Comparison of ENCODE assay signal across 11 cellular contexts in the genomic region with DNA sequence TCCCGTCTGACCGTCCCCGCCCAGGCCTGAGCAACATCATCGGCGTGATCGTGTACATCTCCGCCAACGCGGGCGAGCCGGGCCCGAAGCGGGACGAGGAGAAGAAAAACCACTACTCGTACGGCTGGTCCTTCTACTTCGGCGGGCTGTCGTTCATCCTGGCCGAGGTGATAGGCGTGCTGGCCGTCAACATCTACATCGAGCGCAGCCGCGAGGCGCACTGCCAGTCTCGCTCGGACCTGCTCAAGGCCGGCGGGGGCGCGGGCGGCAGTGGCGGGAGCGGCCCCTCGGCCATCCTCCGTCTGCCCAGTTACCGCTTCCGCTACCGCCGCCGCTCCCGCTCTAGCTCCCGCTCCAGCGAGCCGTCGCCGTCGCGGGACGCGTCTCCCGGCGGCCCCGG. TPM values are rescaled to one million over a fixed set of nuclear protein-coding genes. Genes with fewer than 3 reads are reported as not detected.
DNase-seq lines count a peak whose midpoint lies in the region; ATAC-seq and TF ChIP-seq lines count a peak whose summit lies in the region.
"Had no signal": no experiment of that assay in that cellular context is flagged by ENCODE, and none has a peak within 500 bp of the region (broad histone marks: within the 10 kb centered on the region; RNA-seq: fewer than 3 reads in every experiment).

No MANE protein-coding gene starts in this region.

- ATAC-seq in HG02970 (IDR thresholded peaks at IDR 0.05; ENCODE audit: low FRiP score, unreplicated experiment) = no peak

- DNase-seq in NOMO-1 treated with DMSO at 0.1 percent for 48 hours (lab: John Stamatoyannopoulos, UW; ENCODE audit: unreplicated experiment) = peak; percentile 13
- no peak for DNase-seq in NOMO-1 (lab: John Stamatoyannopoulos, UW; ENCODE audit: unreplicated experiment in 2 of 2)
- peak; percentile 27 for DNase-seq in amniotic epithelial cell (ENCODE audit: low read depth)
- no peak for DNase-seq in spleen
- DNase-seq in SKM-1 treated with dmso at 0.1 percent for 144 hours (lab: John Stamatoyannopoulos, UW; ENCODE audit: unreplicated experiment) = no peak
- no peak for DNase-seq in stimulated activated CD4-positive, alpha-beta T cell treated with anti-CD3 and anti-CD28 coated beads, Interleukin-2, amount 100 ng/mL, for 48 hours
- DNase-seq: cortex of kidney, kidney glomerular epithelial cell, NCI-H2171 treated with DMSO at 0.1 percent for 48 hours had no signal

- no peaks in the 10 kb centered on the region for H3K9me3 ChIP-seq in iPS-15b (ENCODE audit: control insufficient read depth, insufficient read depth, low read length)
- H3K9me3 ChIP-seq in spleen = peaks cover 0 to 47% (median 0%) of the 10 kb centered on the region in 8 donors

- peaks cover 16% of the 10 kb centered on the region for H3K27me3 ChIP-seq in iPS-15b (ENCODE audit: control insufficient read depth, insufficient read depth, low read length)
- H3K27me3 ChIP-seq in spleen (replicated peaks in 1 of 7) = peaks cover 0 to 83% (median 64%) of the 10 kb centered on the region in 7 donors

- no peak for TF ChIP-seq POLR2A in spleen (IDR thresholded peaks at IDR 0.05)

- H3K4me1 ChIP-seq in iPS-15b (ENCODE audit: control insufficient read depth, insufficient read depth, low read length) (no peaks in the 10 kb centered on the region), spleen (peaks cover 0 to 50% (median 25%) of the 10 kb centered on the region in 6 donors)

- H3K36me3 ChIP-seq in iPS-15b (ENCODE audit: control insufficient read depth, insufficient read depth, low read length) (no peaks in the 10 kb centered on the region), spleen (no peaks in the 10 kb centered on the region)

- peak overlapping the region in 3 of 8 donors; percentile 18 to 49 (median 21) for H3K27ac ChIP-seq in spleen

- no peak overlapping the region for H3K9ac ChIP-seq in iPS-15b (ENCODE audit: low read depth, low read length)

- 5 to 27% (median 7%) methylated on average over 14 to 56 of the region's 56 CpGs for WGBS in spleen, 5 donors

- peak overlapping the region; percentile 51 for H3K4me3 ChIP-seq in iPS-15b (ENCODE audit: low read depth, low read length)
- peak overlapping the region in 5 of 8 donors; percentile 12 to 59 (median 28) for H3K4me3 ChIP-seq in spleen

- intact Hi-C loops in spleen (cut with DNase I; ENCODE audit: low total_unique reads) = no loop called here

- no peak for TF ChIP-seq CTCF in spleen (IDR thresholded peaks at IDR 0.05 in 8 of 11, conservative IDR thresholded peaks at IDR 0.05 in 3 of 11)

RNA-seq across cellular contexts. Expression of a gene that starts 9.4 kb away (rescaled TPM):
- not detected for total RNA-seq in spleen
- polyA plus RNA-seq in spleen = not detected

RNA-seq across cellular contexts. Expression of a gene that starts 19.3 kb away (rescaled TPM):
- total RNA-seq in spleen = under 1 TPM in 3 of 7 donors, not detected in 4; 0.03 to 0.11 (median 0.06) TPM
- polyA plus RNA-seq in spleen = under 1 TPM in 1 of 3 donors, not detected in 2; 0.02 TPM

Comparison
In these comparisons a context has a peak if more than half of its experiments do, and no peak if none do; other contexts are left out.
1. DNase-seq: peak in NOMO-1 treated with DMSO at 0.1 percent for 48 hours (single experiment) and amniotic epithelial cell (single experiment); none in NOMO-1 (0 of 2), spleen (single experiment), SKM-1 treated with dmso at 0.1 percent for 144 hours (single experiment) and stimulated activated CD4-positive, alpha-beta T cell treated with anti-CD3 and anti-CD28 coated beads, Interleukin-2, amount 100 ng/mL, for 48 hours (0 of 2).